ENCODE assay signal across 17 cellular contexts in genomic region chr12:108371801-108372344, GRCh38. TPM values are rescaled to one million over a fixed set of nuclear protein-coding genes. Genes with fewer than 3 reads are reported as not detected.
DNase-seq lines count a peak whose midpoint lies in the region; ATAC-seq, FAIRE-seq and TF ChIP-seq lines count a peak whose summit lies in the region.
"Had no signal": no experiment of that assay in that cellular context is flagged by ENCODE, and none has a peak within 500 bp of the region (broad histone marks: within the 10 kb centered on the region; RNA-seq: fewer than 3 reads in every experiment).

No MANE protein-coding gene starts in this region.

- H3K4me3 ChIP-seq in MG63 (no peak overlapping the region), coronary artery (no peak overlapping the region), HepG2 (replicated peaks in 1 of 3; ENCODE audit: insufficient read depth in 1 of 3, low read depth in 2 of 3, low read length in 3 of 3) (no peak overlapping the region)
- H3K4me3 ChIP-seq: lower lobe of right lung, psoas muscle had no signal

- no peak overlapping the region for H2AFZ ChIP-seq in HepG2 (ENCODE audit: low read length)

- intact Hi-C loops in HepG2 (cut with micrococcal nuclease; ENCODE audit: unreplicated experiment), result no loop called here

- no peak for TF ChIP-seq POLR2A in HepG2 (IDR thresholded peaks at IDR 0.05; ENCODE audit: insufficient read depth in 1 of 2, low read depth in 2 of 2, low read length in 2 of 2)

- no peak for ATAC-seq in GM18870 (IDR thresholded peaks at IDR 0.05; ENCODE audit: unreplicated experiment)
- no peak for ATAC-seq in HepG2
- ATAC-seq: psoas muscle; stimulated activated naive CD8-positive, alpha-beta T cell treated with anti-CD3 and anti-CD28 coated beads, Interleukin-15, amount 100 ng/mL, for 72 hours; T-cell had no signal

- FAIRE-seq in HepG2 (lab: Jason Lieb, UNC), result no peak

- H3K9ac ChIP-seq in HepG2 (ENCODE audit: insufficient read depth, low read depth, low read length), result no peak overlapping the region

- TF ChIP-seq RAD21 in HepG2 (CRISPR knock-in tag; IDR thresholded peaks at IDR 0.05), result no peak

- no peaks in the 10 kb centered on the region for H3K36me3 ChIP-seq in MG63
- H3K36me3 ChIP-seq in HepG2 (replicated peaks in 1 of 2; ENCODE audit: control insufficient read depth in 1 of 2, insufficient read depth in 2 of 2, low read length in 2 of 2), result no peaks in the 10 kb centered on the region
- H3K36me3 ChIP-seq: lower lobe of right lung had no signal

- 45% methylated on average over 6 of the region's 6 CpGs for WGBS in HepG2 (ENCODE audit: low lambda C conversion rate)

- no peaks in the 10 kb centered on the region for H3K79me2 ChIP-seq in HepG2 (ENCODE audit: insufficient read depth, low read length)

- H3K4me1 ChIP-seq in HepG2 (ENCODE audit: insufficient read depth, low read length), result no peaks in the 10 kb centered on the region
- H3K4me1 ChIP-seq: lower lobe of right lung, psoas muscle had no signal

- H3K27ac ChIP-seq in coronary artery, result peak overlapping the region; percentile 42 to 81
- H3K27ac ChIP-seq in HepG2 (ENCODE audit: extremely low read length, insufficient read depth, low read length), result no peak overlapping the region
- H3K27ac ChIP-seq: lower lobe of right lung, psoas muscle had no signal

- H3K9me3 ChIP-seq in MG63 (peaks cover 25% of the 10 kb centered on the region), HepG2 (ENCODE audit: low read length) (peaks cover 16% of the 10 kb centered on the region)

- no peak overlapping the region for H3K4me2 ChIP-seq in HepG2 (ENCODE audit: low read depth, low read length)

- no peaks in the 10 kb centered on the region for H4K20me1 ChIP-seq in HepG2 (ENCODE audit: insufficient read depth, low read length)

- POLR2A ChIA-PET in HepG2 (lab: Yijun Ruan, JAX), result no interaction called here

- TF ChIP-seq CTCF in coronary artery (IDR thresholded peaks at IDR 0.05), result no peak
- TF ChIP-seq CTCF in HepG2 (CRISPR knock-in tag; IDR thresholded peaks at IDR 0.05), result no peak

- TF ChIP-seq EP300 in HepG2 (IDR thresholded peaks at IDR 0.05; ENCODE audit: low read depth in 2 of 2, low read length in 2 of 2), result no peak
- no peak for TF ChIP-seq EP300 in HepG2 (CRISPR knock-in tag; IDR thresholded peaks at IDR 0.05; ENCODE audit: borderline replicate concordance)

- in situ Hi-C loops in HepG2 (cut with HindIII; ENCODE audit: extremely low pct_ligation_motif_present, low pct_unique_long_range_greater_than_20kb), result no loop called here

- DNase-seq in CD1c-positive myeloid dendritic cell (ENCODE audit: extremely low spot score) (peak; percentile 12), MG63 (peak; percentile 94), coronary artery (ENCODE audit: low spot score) (peak; percentile 80), mucosa of gallbladder (ENCODE audit: low spot score) (peak; percentile 13), NCI-H1092 (lab: John Stamatoyannopoulos, UW) (no peak), HepG2 (ENCODE audit: low spot score) (no peak)
- no peak for DNase-seq in activated T-cell treated with anti-CD3 and anti-CD28 coated beads, Interleukin-2, amount 50 U/mL, for 1 hour
- DNase-seq: activated CD4-positive, alpha-beta memory T cell treated with anti-CD3 and anti-CD28 coated beads, Interleukin-2, amount 10 ng/mL, durations not matched to agents 7 days and 5 days; activated gamma-delta T cell treated with Interleukin-2 at 50 U/mL for 16 hours; CD4-positive, alpha-beta memory T cell; lower lobe of right lung; NCI-H2029; psoas muscle; stimulated activated naive CD8-positive, alpha-beta T cell treated with anti-CD3 and anti-CD28 coated beads, Interleukin-15, amount 100 ng/mL, for 72 hours; T-cell had no signal

- no TSS peak for BruUV-seq in HepG2 (replicated peaks; lab: Mats Ljungman, UMichigan)

- CTCF ChIA-PET in HepG2 (lab: Yijun Ruan, JAX; ENCODE audit: low intra/inter-chr PET ratio, low total read pairs), result no interaction called here

- H3K27me3 ChIP-seq in MG63, result no peaks in the 10 kb centered on the region
- no peaks in the 10 kb centered on the region; a peak in 1 of 5 replicates for H3K27me3 ChIP-seq in HepG2 (ENCODE audit: control insufficient read depth in 1 of 2, insufficient read depth in 2 of 2, low read length in 2 of 2)

TF ChIP-seq in HepG2, 621 proteins besides CTCF, POLR2A, EP300 and RAD21 (continues in another document):
- TF ChIP-seq ZNF292 (CRISPR knock-in tag; IDR thresholded peaks at IDR 0.05; ENCODE audit: borderline replicate concordance, low read depth) (no peak), TBX3 (IDR thresholded peaks at IDR 0.05; ENCODE audit: borderline replicate concordance) (no peak), ATF5 (CRISPR knock-in tag; IDR thresholded peaks at IDR 0.05; ENCODE audit: low read depth) (no peak), MTA1 (CRISPR knock-in tag; IDR thresholded peaks at IDR 0.05; ENCODE audit: borderline replicate concordance) (no peak), ELF1 (CRISPR knock-in tag; IDR thresholded peaks at IDR 0.05) (no peak), JARID2 (CRISPR knock-in tag; IDR thresholded peaks at IDR 0.05; ENCODE audit: insufficient replicate concordance) (no peak), NCOR1 (IDR thresholded peaks at IDR 0.05; ENCODE audit: borderline replicate concordance, low read length) (no peak)
- TF ChIP-seq, protein P1, sequence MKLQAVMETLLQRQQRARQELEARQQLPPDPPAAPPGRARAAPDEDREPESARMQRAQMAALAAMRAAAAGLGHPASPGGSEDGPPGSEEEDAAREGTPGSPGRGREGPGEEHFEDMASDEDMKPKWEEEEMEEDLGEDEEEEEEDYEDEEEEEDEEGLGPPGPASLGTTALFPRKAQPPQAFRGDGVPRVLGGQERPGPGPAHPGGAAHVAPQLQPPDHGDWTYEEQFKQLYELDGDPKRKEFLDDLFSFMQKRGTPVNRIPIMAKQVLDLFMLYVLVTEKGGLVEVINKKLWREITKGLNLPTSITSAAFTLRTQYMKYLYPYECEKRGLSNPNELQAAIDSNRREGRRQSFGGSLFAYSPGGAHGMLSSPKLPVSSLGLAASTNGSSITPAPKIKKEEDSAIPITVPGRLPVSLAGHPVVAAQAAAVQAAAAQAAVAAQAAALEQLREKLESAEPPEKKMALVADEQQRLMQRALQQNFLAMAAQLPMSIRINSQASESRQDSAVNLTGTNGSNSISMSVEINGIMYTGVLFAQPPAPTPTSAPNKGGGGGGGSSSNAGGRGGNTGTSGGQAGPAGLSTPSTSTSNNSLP (IDR thresholded peaks at IDR 0.05; ENCODE audit: low read depth, low read length), result no peak
- TF ChIP-seq, protein P2, sequence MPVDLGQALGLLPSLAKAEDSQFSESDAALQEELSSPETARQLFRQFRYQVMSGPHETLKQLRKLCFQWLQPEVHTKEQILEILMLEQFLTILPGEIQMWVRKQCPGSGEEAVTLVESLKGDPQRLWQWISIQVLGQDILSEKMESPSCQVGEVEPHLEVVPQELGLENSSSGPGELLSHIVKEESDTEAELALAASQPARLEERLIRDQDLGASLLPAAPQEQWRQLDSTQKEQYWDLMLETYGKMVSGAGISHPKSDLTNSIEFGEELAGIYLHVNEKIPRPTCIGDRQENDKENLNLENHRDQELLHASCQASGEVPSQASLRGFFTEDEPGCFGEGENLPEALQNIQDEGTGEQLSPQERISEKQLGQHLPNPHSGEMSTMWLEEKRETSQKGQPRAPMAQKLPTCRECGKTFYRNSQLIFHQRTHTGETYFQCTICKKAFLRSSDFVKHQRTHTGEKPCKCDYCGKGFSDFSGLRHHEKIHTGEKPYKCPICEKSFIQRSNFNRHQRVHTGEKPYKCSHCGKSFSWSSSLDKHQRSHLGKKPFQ (CRISPR knock-in tag; IDR thresholded peaks at IDR 0.05; ENCODE audit: insufficient replicate concordance), result no peak

RNA-seq across cellular contexts. Expression of gene CMKLR1, which starts 32.8 kb away (rescaled TPM):
- 1.3 and 1.5 TPM in 2 replicates for total RNA-seq in MG63 (2014; rRNA removed; shearing (Covaris generic); ENCODE audit: low replicate concordance)
- total RNA-seq in mucosa of gallbladder (8.4 TPM), HepG2 (2016; rRNA removed; fragmentation: Illumina TruSeq; extraction: Trizol) (not detected in 2 replicates)
- not detected in 2 replicates for total RNA-seq in HepG2 (2016; cell fraction: cytosol; rRNA removed; fragmentation: Illumina TruSeq; extraction: Trizol; ENCODE audit: low read depth)
- total RNA-seq in HepG2 (2016; cell fraction: insoluble cytoplasmic fraction; rRNA removed; fragmentation: Illumina TruSeq; extraction: Trizol), result not detected in 2 replicates
- not detected in 2 replicates for total RNA-seq in HepG2 (2016; cell fraction: membrane; rRNA removed; fragmentation: Illumina TruSeq; extraction: Trizol)
- not detected in 2 replicates for total RNA-seq in HepG2 (2016; cell fraction: nucleus; rRNA removed; fragmentation: Illumina TruSeq; extraction: Trizol)
- polyA plus RNA-seq in HepG2 (2011; rRNA removed), result not detected in 2 replicates
- polyA plus RNA-seq in HepG2 (2011; cell fraction: cytosol; rRNA removed), result 0.03 TPM in 1 of 2 replicates, not detected in the other
- polyA plus RNA-seq in HepG2 (2011; cell fraction: nucleus; rRNA removed), result not detected in 2 replicates
- polyA plus RNA-seq in HepG2 (2012), result not detected in 2 replicates
- polyA plus RNA-seq in HepG2 (2016; cell fraction: cytosol; fragmentation: Illumina TruSeq; extraction: Trizol; ENCODE audit: low read depth), result not detected in 2 replicates
- not detected in 2 replicates for polyA plus RNA-seq in HepG2 (2016; cell fraction: insoluble cytoplasmic fraction; fragmentation: Illumina TruSeq; extraction: Trizol; ENCODE audit: low read depth)
- not detected in 2 replicates for polyA plus RNA-seq in HepG2 (2016; cell fraction: membrane; fragmentation: Illumina TruSeq; extraction: Trizol; ENCODE audit: low read depth)
- polyA plus RNA-seq in HepG2 (2016; cell fraction: nucleus; fragmentation: Illumina TruSeq; extraction: Trizol; ENCODE audit: insufficient read depth, low read depth), result not detected in 2 replicates
- polyA minus RNA-seq in HepG2 (2011; rRNA and poly(A)+ RNA removed; ENCODE audit: low replicate concordance), result not detected in 2 replicates
- not detected in 2 replicates for polyA minus RNA-seq in HepG2 (2011; cell fraction: cytosol; rRNA and poly(A)+ RNA removed)
- polyA minus RNA-seq in HepG2 (2011; cell fraction: nucleus; rRNA and poly(A)+ RNA removed), result not detected in 2 replicates
- total RNA-seq: activated CD4-positive, alpha-beta memory T cell treated with anti-CD3 and anti-CD28 coated beads, Interleukin-2, amount 10 ng/mL, durations not matched to agents 7 days and 5 days; HT-29 had no signal

Comparison
In these comparisons a context has a peak if more than half of its experiments do, and no peak if none do; other contexts are left out.
1. DNase-seq: peak in CD1c-positive myeloid dendritic cell (single experiment), MG63 (single experiment), coronary artery (single experiment) and mucosa of gallbladder (single experiment); none in activated T-cell treated with anti-CD3 and anti-CD28 coated beads, Interleukin-2, amount 50 U/mL, for 1 hour (single experiment), NCI-H1092 (single experiment) and HepG2 (single experiment).